ENCODE assay signal across 1 cellular context in genomic region chr1:23367791-23368561, GRCh38.
TF ChIP-seq lines count a peak whose summit lies in the region.

No MANE protein-coding gene starts in this region.

TF ChIP-seq in K562, 482 proteins besides CTCF, POLR2A, EP300 and RAD21 (continued from another document and continues in another):
- no peak for TF ChIP-seq TSHZ1 (CRISPR knock-in tag; IDR thresholded peaks at IDR 0.05)
- no peak for TF ChIP-seq BRF2 (IDR thresholded peaks at IDR 0.05; ENCODE audit: borderline replicate concordance, insufficient read depth, insufficient read length)
- no peak for TF ChIP-seq BDP1 (IDR thresholded peaks at IDR 0.05; ENCODE audit: insufficient read depth, insufficient read length)
- TF ChIP-seq ZNF23 (CRISPR knock-in tag; IDR thresholded peaks at IDR 0.05) = no peak
- TF ChIP-seq BRCA1 (IDR thresholded peaks at IDR 0.05) = no peak
- no peak for TF ChIP-seq BRCA1 (CRISPR knock-in tag; IDR thresholded peaks at IDR 0.05)
- no peak for TF ChIP-seq CBX2 (IDR thresholded peaks at IDR 0.05; ENCODE audit: insufficient read depth, low read length, poor library complexity, severe bottlenecking)
- TF ChIP-seq MAFF (IDR thresholded peaks at IDR 0.05; ENCODE audit: low read length) = no peak
- no peak for TF ChIP-seq ZHX1 (conservative IDR thresholded peaks at IDR 0.05; ENCODE audit: low read length)
- TF ChIP-seq NBN (IDR thresholded peaks at IDR 0.05; ENCODE audit: low read depth) = peak; percentile 60; the same call in 1 of the 2 replicates
- TF ChIP-seq ZNF79 (CRISPR knock-in tag; IDR thresholded peaks at IDR 0.05; ENCODE audit: low read depth) = no peak
- no peak for TF ChIP-seq ZNF778 (CRISPR knock-in tag; IDR thresholded peaks at IDR 0.05)
- TF ChIP-seq CSDE1 (IDR thresholded peaks at IDR 0.05) = no peak
- TF ChIP-seq JUN (IDR thresholded peaks at IDR 0.05; ENCODE audit: borderline replicate concordance, low read depth, low read length) = no peak
- no peak for TF ChIP-seq JUN (CRISPR knock-in tag; IDR thresholded peaks at IDR 0.05; ENCODE audit: borderline replicate concordance)
- no peak for TF ChIP-seq ZNF253 (CRISPR knock-in tag; conservative IDR thresholded peaks at IDR 0.05)
- 0 out of 2 replicates have a peak, but pooled peaks have one; percentile 62 for TF ChIP-seq ZBTB9 (CRISPR knock-in tag; IDR thresholded peaks at IDR 0.05)
- peak; percentile 74 for TF ChIP-seq ZNF766 (CRISPR knock-in tag; conservative IDR thresholded peaks at IDR 0.05)
- TF ChIP-seq STAT5A (IDR thresholded peaks at IDR 0.05; ENCODE audit: borderline replicate concordance, low read length) = no peak
- peak; percentile 68 for TF ChIP-seq NFRKB (IDR thresholded peaks at IDR 0.05; ENCODE audit: low read depth)
- peak; percentile 88 for TF ChIP-seq CCNT2 (IDR thresholded peaks at IDR 0.05; ENCODE audit: borderline replicate concordance, extremely low read depth, insufficient read length, low read depth, low read length)
- TF ChIP-seq ZNF277 (CRISPR knock-in tag; IDR thresholded peaks at IDR 0.05; ENCODE audit: borderline replicate concordance) = no peak
- peak in 1 of 2 experiments; percentile 41; a peak in 1 of 4 replicates for TF ChIP-seq TEAD1 (CRISPR knock-in tag; IDR thresholded peaks at IDR 0.05)
- no peak for TF ChIP-seq CCAR2 (IDR thresholded peaks at IDR 0.05; ENCODE audit: low read depth, low read length)
- no peak for TF ChIP-seq ZBTB5 (IDR thresholded peaks at IDR 0.05)
- peak; percentile 96 for TF ChIP-seq ASH1L (IDR thresholded peaks at IDR 0.05; ENCODE audit: borderline replicate concordance, low read depth, partially characterized antibody)
- TF ChIP-seq TCF15 (CRISPR knock-in tag; IDR thresholded peaks at IDR 0.05) = no peak
- no peak for TF ChIP-seq FOXM1 (IDR thresholded peaks at IDR 0.05; ENCODE audit: low read depth)
- TF ChIP-seq FOXM1 (CRISPR knock-in tag; IDR thresholded peaks at IDR 0.05; ENCODE audit: low read depth) = no peak; the same call in 1 of the 2 replicates
- no peak for TF ChIP-seq ZNF589 (CRISPR knock-in tag; IDR thresholded peaks at IDR 0.05; ENCODE audit: low read depth)
- peak in 1 of 2 experiments; percentile 78; a peak in 2 of 4 replicates for TF ChIP-seq HDAC1 (IDR thresholded peaks at IDR 0.05)
- TF ChIP-seq POLR2AphosphoS5 (IDR thresholded peaks at IDR 0.05; ENCODE audit: control insufficient read depth, insufficient read depth, low read depth, low read length) = peak; percentile 62; the same call in 1 of the 2 replicates
- no peak for TF ChIP-seq ZNF197 (CRISPR knock-in tag; IDR thresholded peaks at IDR 0.05; ENCODE audit: low read depth)
- TF ChIP-seq EGR1 (conservative IDR thresholded peaks at IDR 0.05) = peak; percentile 86
- peak; percentile 70; the same call in 1 of the 2 replicates for TF ChIP-seq MYNN (IDR thresholded peaks at IDR 0.05)
- TF ChIP-seq MYNN (CRISPR knock-in tag; IDR thresholded peaks at IDR 0.05) = no peak
- peak; percentile 25; the same call in 1 of the 2 replicates for TF ChIP-seq ZC3H8 (IDR thresholded peaks at IDR 0.05)
- peak; percentile 88 for TF ChIP-seq GABPA (tag; conservative IDR thresholded peaks at IDR 0.05; ENCODE audit: low read depth)
- no peak for TF ChIP-seq STAT5B (CRISPR knock-in tag; IDR thresholded peaks at IDR 0.05)
- no peak for TF ChIP-seq MCM7 (IDR thresholded peaks at IDR 0.05)
- TF ChIP-seq ZNF512 (tag; IDR thresholded peaks at IDR 0.05) = no peak
- TF ChIP-seq HLTF (IDR thresholded peaks at IDR 0.05) = peak; percentile 58; the same call in 1 of the 2 replicates
- TF ChIP-seq MLLT1 (IDR thresholded peaks at IDR 0.05) = peak in 1 of 2 experiments; percentile 47; a peak in 2 of 4 replicates
- TF ChIP-seq RHOXF2B (CRISPR knock-in tag; conservative IDR thresholded peaks at IDR 0.05) = no peak
- no peak for TF ChIP-seq RFX1 (IDR thresholded peaks at IDR 0.05)
- no peak for TF ChIP-seq THRB (CRISPR knock-in tag; conservative IDR thresholded peaks at IDR 0.05)
